In the genomic region with DNA sequence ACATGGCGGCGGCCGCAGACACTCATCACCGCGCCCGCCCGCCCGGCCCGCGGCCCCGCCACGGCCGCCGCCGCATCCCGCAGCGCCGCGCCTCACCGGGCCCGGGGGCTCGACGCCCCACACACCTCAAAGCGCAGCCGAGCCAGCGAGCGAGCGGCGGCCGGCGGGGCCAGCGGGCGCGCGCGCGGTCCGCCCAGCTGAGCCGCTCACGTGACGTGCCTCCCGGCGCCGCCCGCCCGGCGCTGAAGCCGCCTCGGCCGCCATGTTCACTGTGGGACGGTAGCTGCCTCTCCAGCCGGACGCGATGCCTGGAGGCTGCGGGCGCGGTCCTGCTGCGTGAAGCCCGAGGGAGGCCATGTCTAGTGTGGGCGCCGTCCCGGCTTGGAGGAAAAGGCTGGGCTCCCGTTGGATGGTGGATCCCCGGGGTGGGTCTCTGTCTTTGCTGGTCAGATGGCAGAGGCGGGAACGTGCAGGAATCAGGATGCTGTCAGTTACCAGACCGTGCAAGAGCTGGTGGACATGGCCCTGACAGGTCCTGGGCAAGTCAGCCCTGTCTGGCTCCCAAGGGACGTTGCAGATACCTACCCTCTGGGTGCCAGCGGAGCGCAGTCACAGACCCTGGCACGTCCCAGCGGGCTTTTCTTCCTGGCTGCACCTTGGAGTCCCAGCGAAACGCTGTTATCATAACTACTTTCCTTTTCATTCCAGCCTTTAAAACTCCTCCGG, we compare ENCODE assay signal across 1 cellular context.
TF ChIP-seq lines count a peak whose summit lies in the region.

Gene USP31, minus strand, starts transcription at position 186 of the 726 bp plus-strand sequence. Its CDS starts 182 bp downstream, at position 4.

TF ChIP-seq in HEK293, 187 proteins besides CTCF, POLR2A, EP300 and RAD21 (continued from another document and continues in another):
- TF ChIP-seq ZNF362 (tag by site-specific recombination; IDR thresholded peaks at IDR 0.05), result no peak
- TF ChIP-seq EGR2 (tag by site-specific recombination; IDR thresholded peaks at IDR 0.05; ENCODE audit: low read depth), result 0 out of 2 replicates have a peak, but pooled peaks have one; percentile 29
- TF ChIP-seq ZXDB (tag by site-specific recombination; IDR thresholded peaks at IDR 0.05), result peak; percentile 88
- TF ChIP-seq ELK4 (IDR thresholded peaks at IDR 0.05; ENCODE audit: borderline replicate concordance, low read depth, low read length), result no peak
- TF ChIP-seq IKZF3 (tag by site-specific recombination; IDR thresholded peaks at IDR 0.05), result peak; percentile 92
- TF ChIP-seq ZFP41 (tag by site-specific recombination; IDR thresholded peaks at IDR 0.05; ENCODE audit: borderline replicate concordance), result no peak
- TF ChIP-seq REST (tag by site-specific recombination; IDR thresholded peaks at IDR 0.05), result no peak
- TF ChIP-seq ZNF792 (tag by site-specific recombination; IDR thresholded peaks at IDR 0.05), result no peak
- peak; percentile 80 for TF ChIP-seq KLF9 (tag by site-specific recombination; IDR thresholded peaks at IDR 0.05; ENCODE audit: low read depth)
- TF ChIP-seq SALL2 (tag by site-specific recombination; IDR thresholded peaks at IDR 0.05; ENCODE audit: borderline replicate concordance), result no peak
- 0 out of 2 replicates have a peak, but pooled peaks have one; percentile 25 for TF ChIP-seq ZNF324 (tag by site-specific recombination; IDR thresholded peaks at IDR 0.05)
- peak; percentile 99 for TF ChIP-seq KLF16 (tag by site-specific recombination; IDR thresholded peaks at IDR 0.05)
- TF ChIP-seq ZNF624 (tag by site-specific recombination; IDR thresholded peaks at IDR 0.05), result no peak
- TF ChIP-seq ZNF239 (tag by site-specific recombination; IDR thresholded peaks at IDR 0.05), result no peak
- no peak for TF ChIP-seq ZNF302 (tag by site-specific recombination; IDR thresholded peaks at IDR 0.05; ENCODE audit: low read depth)
- peak; percentile 87; the same call in 1 of the 2 replicates for TF ChIP-seq ZNF24 (tag by site-specific recombination; IDR thresholded peaks at IDR 0.05)
- TF ChIP-seq ZFP69B (tag by site-specific recombination; IDR thresholded peaks at IDR 0.05), result no peak; the same call in 1 of the 2 replicates
- no peak for TF ChIP-seq HOXA7 (CRISPR knock-in tag; IDR thresholded peaks at IDR 0.05; ENCODE audit: borderline replicate concordance)
- no peak for TF ChIP-seq ZNF510 (tag by site-specific recombination; IDR thresholded peaks at IDR 0.05; ENCODE audit: insufficient replicate concordance)
- TF ChIP-seq SP2 (tag by site-specific recombination; IDR thresholded peaks at IDR 0.05), result peak; percentile 87
- TF ChIP-seq, protein P1, sequence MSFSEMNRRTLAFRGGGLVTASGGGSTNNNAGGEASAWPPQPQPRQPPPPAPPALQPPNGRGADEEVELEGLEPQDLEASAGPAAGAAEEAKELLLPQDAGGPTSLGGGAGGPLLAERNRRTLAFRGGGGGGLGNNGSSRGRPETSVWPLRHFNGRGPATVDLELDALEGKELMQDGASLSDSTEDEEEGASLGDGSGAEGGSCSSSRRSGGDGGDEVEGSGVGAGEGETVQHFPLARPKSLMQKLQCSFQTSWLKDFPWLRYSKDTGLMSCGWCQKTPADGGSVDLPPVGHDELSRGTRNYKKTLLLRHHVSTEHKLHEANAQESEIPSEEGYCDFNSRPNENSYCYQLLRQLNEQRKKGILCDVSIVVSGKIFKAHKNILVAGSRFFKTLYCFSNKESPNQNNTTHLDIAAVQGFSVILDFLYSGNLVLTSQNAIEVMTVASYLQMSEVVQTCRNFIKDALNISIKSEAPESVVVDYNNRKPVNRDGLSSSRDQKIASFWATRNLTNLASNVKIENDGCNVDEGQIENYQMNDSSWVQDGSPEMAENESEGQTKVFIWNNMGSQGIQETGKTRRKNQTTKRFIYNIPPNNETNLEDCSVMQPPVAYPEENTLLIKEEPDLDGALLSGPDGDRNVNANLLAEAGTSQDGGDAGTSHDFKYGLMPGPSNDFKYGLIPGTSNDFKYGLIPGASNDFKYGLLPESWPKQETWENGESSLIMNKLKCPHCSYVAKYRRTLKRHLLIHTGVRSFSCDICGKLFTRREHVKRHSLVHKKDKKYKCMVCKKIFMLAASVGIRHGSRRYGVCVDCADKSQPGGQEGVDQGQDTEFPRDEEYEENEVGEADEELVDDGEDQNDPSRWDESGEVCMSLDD (tag by site-specific recombination; IDR thresholded peaks at IDR 0.05), result no peak
- TF ChIP-seq ZBTB48 (tag by site-specific recombination; IDR thresholded peaks at IDR 0.05), result no peak
- no peak for TF ChIP-seq ZNF10 (tag by site-specific recombination; IDR thresholded peaks at IDR 0.05)
- TF ChIP-seq BCL11A (tag by site-specific recombination; IDR thresholded peaks at IDR 0.05; ENCODE audit: low read depth), result no peak
- TF ChIP-seq MZF1 (tag by site-specific recombination; IDR thresholded peaks at IDR 0.05; ENCODE audit: borderline replicate concordance), result no peak
- TF ChIP-seq ZEB2 (tag by site-specific recombination; IDR thresholded peaks at IDR 0.05), result peak; percentile 86
- TF ChIP-seq SCRT1 (tag by site-specific recombination; IDR thresholded peaks at IDR 0.05; ENCODE audit: borderline replicate concordance), result no peak
- TF ChIP-seq ZNF354C (tag by site-specific recombination; IDR thresholded peaks at IDR 0.05; ENCODE audit: borderline replicate concordance, low read depth), result no peak
- no peak for TF ChIP-seq ZNF701 (tag by site-specific recombination; IDR thresholded peaks at IDR 0.05)
- no peak for TF ChIP-seq ZNF211 (tag by site-specific recombination; IDR thresholded peaks at IDR 0.05; ENCODE audit: low read depth)
- TF ChIP-seq ZNF274 (IDR thresholded peaks at IDR 0.05; ENCODE audit: low read length), result no peak
- no peak for TF ChIP-seq ZNF274 (tag by site-specific recombination; IDR thresholded peaks at IDR 0.05; ENCODE audit: borderline replicate concordance)
- peak; percentile 95 for TF ChIP-seq OVOL3 (tag by site-specific recombination; IDR thresholded peaks at IDR 0.05)
- no peak for TF ChIP-seq ZNF280D (tag by site-specific recombination; IDR thresholded peaks at IDR 0.05)
- no peak for TF ChIP-seq ZNF548 (tag by site-specific recombination; IDR thresholded peaks at IDR 0.05)
- TF ChIP-seq ZNF366 (tag by site-specific recombination; conservative IDR thresholded peaks at IDR 0.05), result no peak
- no peak for TF ChIP-seq ZNF514 (tag by site-specific recombination; IDR thresholded peaks at IDR 0.05)
- no peak for TF ChIP-seq PRDM2 (tag by site-specific recombination; IDR thresholded peaks at IDR 0.05; ENCODE audit: borderline replicate concordance)
- peak; percentile 94 for TF ChIP-seq ZNF580 (tag by site-specific recombination; IDR thresholded peaks at IDR 0.05)
- TF ChIP-seq ZNF112 (tag by site-specific recombination; IDR thresholded peaks at IDR 0.05), result no peak
- no peak for TF ChIP-seq ZNF555 (tag by site-specific recombination; conservative IDR thresholded peaks at IDR 0.05)
